In genomic region chr10:87691515-87692070, GRCh38 we compare ENCODE assay signal across 1 cellular context.
TF ChIP-seq lines count a peak whose summit lies in the region.

No MANE protein-coding gene starts in this region.

TF ChIP-seq in K562, 482 proteins besides CTCF, POLR2A, EP300 and RAD21 (continued from another document):
- no peak for TF ChIP-seq ZNF511 (CRISPR knock-in tag; IDR thresholded peaks at IDR 0.05)
- no peak for TF ChIP-seq TSHZ1 (CRISPR knock-in tag; IDR thresholded peaks at IDR 0.05)
- TF ChIP-seq BRF1 (IDR thresholded peaks at IDR 0.05; ENCODE audit: borderline replicate concordance, extremely low read depth, insufficient read length), result no peak
- no peak for TF ChIP-seq NR1H2 (CRISPR knock-in tag; IDR thresholded peaks at IDR 0.05)
- peak; percentile 78 for TF ChIP-seq CBFA2T3 (IDR thresholded peaks at IDR 0.05)
- TF ChIP-seq TEAD4 (IDR thresholded peaks at IDR 0.05; ENCODE audit: low read length), result peak; percentile 81
- no peak for TF ChIP-seq TEAD4 (CRISPR knock-in tag; IDR thresholded peaks at IDR 0.05; ENCODE audit: borderline replicate concordance)
- TF ChIP-seq HDAC1 (IDR thresholded peaks at IDR 0.05), result no peak
- no peak for TF ChIP-seq PURB (CRISPR knock-in tag; IDR thresholded peaks at IDR 0.05; ENCODE audit: low read depth)
- no peak for TF ChIP-seq SLC30A9 (CRISPR knock-in tag; IDR thresholded peaks at IDR 0.05)
- TF ChIP-seq ZBTB5 (IDR thresholded peaks at IDR 0.05), result no peak
- peak; percentile 42 for TF ChIP-seq CBFA2T2 (conservative IDR thresholded peaks at IDR 0.05)
- no peak for TF ChIP-seq CREB3 (tag; conservative IDR thresholded peaks at IDR 0.05; ENCODE audit: low read depth)
- TF ChIP-seq NR2C1 (IDR thresholded peaks at IDR 0.05), result no peak
- no peak for TF ChIP-seq NR2C1 (tag; IDR thresholded peaks at IDR 0.05)
- TF ChIP-seq NUFIP1 (IDR thresholded peaks at IDR 0.05; ENCODE audit: partially characterized antibody), result no peak
- TF ChIP-seq TOE1 (IDR thresholded peaks at IDR 0.05; ENCODE audit: borderline replicate concordance), result no peak
- no peak for TF ChIP-seq TOE1 (CRISPR knock-in tag; IDR thresholded peaks at IDR 0.05; ENCODE audit: borderline replicate concordance, low read depth)
- peak; percentile 71 for TF ChIP-seq DPF2 (IDR thresholded peaks at IDR 0.05)
- no peak for TF ChIP-seq EZH2 (IDR thresholded peaks at IDR 0.05; ENCODE audit: borderline replicate concordance, low read depth, low read length)
- TF ChIP-seq ELF1 (tag; IDR thresholded peaks at IDR 0.05), result no peak
- TF ChIP-seq ID3 (CRISPR knock-in tag; IDR thresholded peaks at IDR 0.05), result no peak
- no peak for TF ChIP-seq ID3 (tag; IDR thresholded peaks at IDR 0.05)
- TF ChIP-seq ATF4 (CRISPR knock-in tag; IDR thresholded peaks at IDR 0.05), result no peak
- TF ChIP-seq MBD2 (IDR thresholded peaks at IDR 0.05; ENCODE audit: borderline replicate concordance, low read depth), result no peak
- no peak for TF ChIP-seq SNIP1 (IDR thresholded peaks at IDR 0.05; ENCODE audit: low read depth)
- no peak for TF ChIP-seq SNAPC5 (CRISPR knock-in tag; IDR thresholded peaks at IDR 0.05)
- no peak for TF ChIP-seq ELF2 (CRISPR knock-in tag; IDR thresholded peaks at IDR 0.05)
- peak; percentile 37; the same call in 1 of the 2 replicates for TF ChIP-seq GATA2 (CRISPR knock-in tag; IDR thresholded peaks at IDR 0.05)
- TF ChIP-seq ARID2 (IDR thresholded peaks at IDR 0.05), result no peak
- TF ChIP-seq MCM5 (IDR thresholded peaks at IDR 0.05; ENCODE audit: low read depth), result no peak
